In genomic region chr20:24818056-24818455, GRCh38 we compare ENCODE assay signal across 29 cellular contexts.
"Had no signal": no experiment of that assay in that cellular context is flagged by ENCODE, and none has a peak within 500 bp of the region (broad histone marks: within the 10 kb centered on the region; RNA-seq: fewer than 3 reads in every experiment).

No MANE protein-coding gene starts in this region.

- H3K4me1 ChIP-seq: ascending aorta had no signal

- H3K4me3 ChIP-seq: ascending aorta, cardiac muscle cell had no signal

- DNase-seq: activated B cell treated with CpG ODN at 0.5 μM for 24 hours; activated CD4-positive, alpha-beta memory T cell treated with anti-CD3 and anti-CD28 coated beads, Interleukin-2, amount 10 ng/mL, durations not matched to agents 7 days and 5 days; activated CD4-positive, alpha-beta T cell treated with anti-CD3 and anti-CD28 coated beads for 4 hours; activated CD4-positive, alpha-beta T cell treated with anti-CD3 and anti-CD28 coated beads, Interleukin-2, amount 10 ng/mL, durations not matched to agents 24 days and 14 days; activated CD4-positive, alpha-beta T cell treated with anti-CD3 and anti-CD28 coated beads, Interleukin-2, amount 50 U/mL, for 1 hour; activated CD4-positive, alpha-beta T cell treated with anti-CD3 and anti-CD28 coated beads, Interleukin-2, amount 50 U/mL, for 4 hours; activated CD4-positive, CD25-positive, alpha-beta regulatory T cell treated with anti-CD3 and anti-CD28 coated beads, Interleukin-2, amount 50 U/mL, for 72 hours; activated CD8-positive, alpha-beta memory T cell treated with anti-CD3 and anti-CD28 coated beads for 24 hours; activated CD8-positive, alpha-beta memory T cell treated with anti-CD3 and anti-CD28 coated beads, Interleukin-2, amount 10 ng/mL, durations not matched to agents 7 days and 5 days; activated CD8-positive, alpha-beta memory T cell treated with anti-CD3 and anti-CD28 coated beads, Interleukin-2, amount 50 U/mL, for 48 hours; activated CD8-positive, alpha-beta T cell treated with anti-CD3 and anti-CD28 coated beads, Interleukin-2, amount 10 ng/mL, durations not matched to agents 7 days and 5 days; activated effector memory CD4-positive, alpha-beta T cell treated with Interleukin-2 at 50 U/mL for 16 hours; activated gamma-delta T cell; activated naive CD4-positive, alpha-beta T cell treated with anti-CD3 and anti-CD28 coated beads, Interleukin-2, amount 10 ng/mL, durations not matched to agents 7 days and 5 days; activated naive CD4-positive, alpha-beta T cell treated with Interleukin-2 at 50 U/mL for 16 hours; activated naive CD8-positive, alpha-beta T cell treated with anti-CD3 and anti-CD28 coated beads, Interleukin-2, amount 10 ng/mL, durations not matched to agents 7 days and 5 days; activated naive CD8-positive, alpha-beta T cell treated with anti-CD3 and anti-CD28 coated beads, Interleukin-2, amount 50 U/mL, for 24 hours; activated T-cell treated with anti-CD3 and anti-CD28 coated beads, Interleukin-2, amount 50 U/mL, for 24 hours; activated T-cell treated with anti-CD3 and anti-CD28 coated beads, Interleukin-2, amount 50 U/mL, for 48 hours; amygdala; anterior cingulate cortex; caudate nucleus; cerebellar nuclear complex; T-helper 1 cell; T-helper 2 cell; T-helper 9 cell had no signal

- H3K27ac ChIP-seq: ascending aorta, cardiac muscle cell, VCaP had no signal

- H3K36me3 ChIP-seq: ascending aorta, cardiac muscle cell had no signal

- ATAC-seq: activated CD8-positive, alpha-beta memory T cell treated with anti-CD3 and anti-CD28 coated beads, Interleukin-2, amount 10 ng/mL, durations not matched to agents 7 days and 5 days; activated CD8-positive, alpha-beta T cell treated with anti-CD3 and anti-CD28 coated beads, Interleukin-2, amount 10 ng/mL, durations not matched to agents 7 days and 5 days; activated naive CD8-positive, alpha-beta T cell treated with anti-CD3 and anti-CD28 coated beads, Interleukin-2, amount 50 U/mL, for 24 hours had no signal

- H3K9me3 ChIP-seq: ascending aorta had no signal
